Comparison of ENCODE assay signal across 13 cellular contexts in genomic region chr5:24621809-24622208, GRCh38. TPM values are rescaled to one million over a fixed set of nuclear protein-coding genes. Genes with fewer than 3 reads are reported as not detected.
DNase-seq lines count a peak whose midpoint lies in the region; ATAC-seq and TF ChIP-seq lines count a peak whose summit lies in the region.
"Had no signal": no experiment of that assay in that cellular context is flagged by ENCODE, and none has a peak within 500 bp of the region (broad histone marks: within the 10 kb centered on the region; RNA-seq: fewer than 3 reads in every experiment).

No MANE protein-coding gene starts in this region.

- H3K36me3 ChIP-seq in cardiac muscle cell (no peaks in the 10 kb centered on the region), endocrine pancreas (ENCODE audit: control insufficient read depth, insufficient read depth, low read length) (no peaks in the 10 kb centered on the region)

- H3K4me1 ChIP-seq in cardiac muscle cell (ENCODE audit: low read depth) (peaks cover 4% of the 10 kb centered on the region), endocrine pancreas (ENCODE audit: control insufficient read depth, insufficient read depth, low read length) (peaks cover 8% of the 10 kb centered on the region)

- H3K27ac ChIP-seq in cardiac muscle cell: no peak overlapping the region
- H3K27ac ChIP-seq: skin epidermis had no signal

- no peak for ATAC-seq in HG02884 (IDR thresholded peaks at IDR 0.05; ENCODE audit: unreplicated experiment)

- TF ChIP-seq CTCF in cardiac muscle cell (IDR thresholded peaks at IDR 0.05; ENCODE audit: low read depth, low read length): no peak

- H3K4me3 ChIP-seq in cardiac muscle cell (no peak overlapping the region), endocrine pancreas (ENCODE audit: control insufficient read depth, insufficient read depth, low read length) (peak overlapping the region; percentile 47)
- H3K4me3 ChIP-seq: skin epidermis had no signal

- DNase-seq in cardiac muscle cell (ENCODE audit: low read depth in 1 of 2, low spot score in 1 of 2): peak; percentile 12 to 32
- no peak for DNase-seq in cardiac septum (ENCODE audit: low spot score)
- DNase-seq in NOMO-1 treated with DMSO at 0.1 percent for 48 hours (lab: John Stamatoyannopoulos, UW; ENCODE audit: unreplicated experiment): peak; percentile 77
- no peak for DNase-seq in activated effector memory CD4-positive, alpha-beta T cell treated with anti-CD3 and anti-CD28 coated beads, Interleukin-2, amount 50 U/mL, for 16 hours
- no peak for DNase-seq in NCI-H2029 (lab: John Stamatoyannopoulos, UW)
- no peak for DNase-seq in SIG-M5 treated with dmso at 0.1 percent for 504 hours (lab: John Stamatoyannopoulos, UW; ENCODE audit: unreplicated experiment)
- DNase-seq: CD4-positive, CD25-positive, alpha-beta regulatory T cell; dorsolateral prefrontal cortex; hippocampal formation had no signal

- H3K9me3 ChIP-seq in cardiac muscle cell (ENCODE audit: low read depth) (no peaks in the 10 kb centered on the region), endocrine pancreas (ENCODE audit: control insufficient read depth, low read length) (no peaks in the 10 kb centered on the region)

- intact Hi-C loops in cardiac septum (cut with DNase I): no loop called here

- H3K27me3 ChIP-seq in cardiac muscle cell: no peaks in the 10 kb centered on the region
- H3K27me3 ChIP-seq in endocrine pancreas (ENCODE audit: control insufficient read depth, insufficient read depth, low read length): no peaks in the 10 kb centered on the region
- H3K27me3 ChIP-seq: dorsolateral prefrontal cortex had no signal

- H3K9ac ChIP-seq in endocrine pancreas (ENCODE audit: control insufficient read depth, insufficient read depth, low read length): no peak overlapping the region

RNA-seq across cellular contexts. Expression of gene CDH10, which starts 23.0 kb away (rescaled TPM):
- 1.6 and 4.6 TPM in 2 replicates for total RNA-seq in cardiac muscle cell
- polyA plus RNA-seq in cardiac muscle cell: 0.44 and 1.9 TPM in 2 replicates
- total RNA-seq in cardiac septum: not detected
- total RNA-seq: activated T-helper 2 cell treated with anti-CD3 and anti-CD28 coated beads, Interferon-gamma antibody, Interleukin-2, Interleukin-4, amounts not matched to agents 10 μg/mL and 5 μg/mL and 100 μg/mL, durations not matched to agents 14 hours and 24 hours and 36 hours; CD4-positive, CD25-positive, alpha-beta regulatory T cell had no signal
- polyA plus RNA-seq: CD4-positive, CD25-positive, alpha-beta regulatory T cell had no signal

Comparison
In these comparisons a context has a peak if more than half of its experiments do, and no peak if none do; other contexts are left out.
1. DNase-seq: peak in cardiac muscle cell (2 of 2) and NOMO-1 treated with DMSO at 0.1 percent for 48 hours (single experiment); none in cardiac septum (single experiment), activated effector memory CD4-positive, alpha-beta T cell treated with anti-CD3 and anti-CD28 coated beads, Interleukin-2, amount 50 U/mL, for 16 hours (single experiment), NCI-H2029 (single experiment) and SIG-M5 treated with dmso at 0.1 percent for 504 hours (single experiment).